8 cellular contexts compared by ENCODE assay signal in genomic region chr11:10654211-10655150, GRCh38. TPM values are rescaled to one million over a fixed set of nuclear protein-coding genes. Genes with fewer than 3 reads are reported as not detected.
DNase-seq lines count a peak whose midpoint lies in the region; ATAC-seq and TF ChIP-seq lines count a peak whose summit lies in the region.

No MANE protein-coding gene starts in this region.

- H3K27ac Mint-ChIP-seq in activated T-cell treated with anti-CD3 and anti-CD28 coated beads, Interleukin-2, amount 50 U/mL, for 72 hours = no peak overlapping the region

- peak; percentile 36 for ATAC-seq in HCT116
- ATAC-seq in activated T-cell treated with anti-CD3 and anti-CD28 coated beads, Interleukin-2, amount 50 U/mL, for 72 hours (replicated peaks in 1 of 2) = peak; percentile 74 to 75
- no peak for ATAC-seq in HG03108 (IDR thresholded peaks at IDR 0.05; ENCODE audit: unreplicated experiment)

- H3K9me3 ChIP-seq in HCT116 (ENCODE audit: control insufficient read depth in 1 of 2, insufficient read depth in 1 of 2, low read depth in 1 of 2, low read length in 2 of 2) (no peaks in the 10 kb centered on the region), trophoblast cell (ENCODE audit: insufficient read depth, low read depth, low read length) (no peaks in the 10 kb centered on the region)

- no peak overlapping the region for H2AK5ac ChIP-seq in trophoblast cell (ENCODE audit: low read length)

- H3K79me2 ChIP-seq in HCT116 (ENCODE audit: insufficient read depth, low read length) = no peaks in the 10 kb centered on the region
- no peaks in the 10 kb centered on the region for H3K79me2 ChIP-seq in trophoblast cell (ENCODE audit: control insufficient read depth, insufficient read depth, low read length, poor library complexity)

- H3K36me3 ChIP-seq in HCT116 (ENCODE audit: control insufficient read depth in 1 of 2, insufficient read depth in 2 of 2, low read length in 2 of 2) (no peaks in the 10 kb centered on the region), trophoblast cell (ENCODE audit: control insufficient read depth in 1 of 2, insufficient read depth in 2 of 2, low read length in 2 of 2) (no peaks in the 10 kb centered on the region)

- H2AFZ ChIP-seq in HCT116 (ENCODE audit: low read depth, low read length, poor library complexity, severe bottlenecking) (no peak overlapping the region), trophoblast cell (ENCODE audit: insufficient read depth, low read length, poor library complexity) (no peak overlapping the region)

- peak overlapping the region in 1 of 2 experiments; percentile 3; a peak in 1 of 4 replicates for H3K4me3 ChIP-seq in HCT116 (replicated peaks in 1 of 2; ENCODE audit: low read depth in 1 of 2, low read length in 2 of 2)
- no peak overlapping the region for H3K4me3 ChIP-seq in trophoblast cell (ENCODE audit: low read depth, low read length)

- peak in 2 of 3 experiments; percentile 72 to 86; a peak in 4 of 6 replicates for TF ChIP-seq CTCF in HCT116 (IDR thresholded peaks at IDR 0.05 in 2 of 3, conservative IDR thresholded peaks at IDR 0.05 in 1 of 3; ENCODE audit: borderline replicate concordance in 1 of 3, insufficient read depth in 1 of 3, low read depth in 2 of 3, low read length in 2 of 3)

- no peak overlapping the region for H2BK5ac ChIP-seq in trophoblast cell (ENCODE audit: low read depth, low read length, poor library complexity)

- H3K4me2 ChIP-seq in HCT116 (ENCODE audit: low read length) (peak overlapping the region; percentile 51), trophoblast cell (ENCODE audit: low read length) (no peak overlapping the region)

- H3K9me3 Mint-ChIP-seq in activated T-cell treated with anti-CD3 and anti-CD28 coated beads, Interleukin-2, amount 50 U/mL, for 72 hours = no peaks in the 10 kb centered on the region

- intact Hi-C loops in HCT116 (cut with micrococcal nuclease) = loop anchor here (1.0 to 5.0 kb wide), 2 partner anchors 112 to 140 kb away; partner anchors contain the start of gene RNF141

- no peak overlapping the region for H2BK120ac ChIP-seq in trophoblast cell (ENCODE audit: insufficient read depth, low read length, poor library complexity)

- H3K4ac ChIP-seq in trophoblast cell (ENCODE audit: low read depth, low read length) = no peak overlapping the region

- H3K9ac ChIP-seq in HCT116 (ENCODE audit: low read length) = peak overlapping the region; percentile 54
- no peak overlapping the region for H3K9ac ChIP-seq in trophoblast cell (ENCODE audit: low read length)

- TF ChIP-seq RAD21 in HCT116 (IDR thresholded peaks at IDR 0.05; ENCODE audit: low read depth) = no peak

- CTCF ChIA-PET in HCT116 (lab: Charles Lee) = interaction anchor here (0.8 to 3.5 kb wide), 15 partner anchors 11 to 288 kb away, joined by 3 to 23 read pairs (median 6); partner anchors contain the start of gene RNF141

- H3K4me1 ChIP-seq in HCT116 (ENCODE audit: control insufficient read depth in 1 of 2, insufficient read depth in 2 of 2, low read length in 2 of 2) (peaks cover 98 to 100% of the 10 kb centered on the region in 2 experiments), trophoblast cell (ENCODE audit: control insufficient read depth in 1 of 2, insufficient read depth in 2 of 2, low read length in 2 of 2) (peaks cover 18 to 25% of the 10 kb centered on the region in 2 experiments)

- peaks cover 21% of the 10 kb centered on the region for H3K4me1 Mint-ChIP-seq in activated T-cell treated with anti-CD3 and anti-CD28 coated beads, Interleukin-2, amount 50 U/mL, for 72 hours (ENCODE audit: low read depth)

- RAD21 ChIA-PET in HCT116 (lab: Charles Lee; ENCODE audit: low non-redundant PET in 1 of 2, low total read pairs in 2 of 2, uncharacterized antibody in 2 of 2, unreplicated experiment in 2 of 2) = interaction anchor here (1.1 to 2.0 kb wide), 3 partner anchors 30 to 248 kb away, joined by 3 to 5 read pairs (median 5); no protein-coding TSS in a partner anchor

- H4K8ac ChIP-seq in trophoblast cell (ENCODE audit: low read depth, low read length) = no peak overlapping the region

- POLR2A ChIA-PET in HCT116 (lab: Charles Lee) = interaction anchor here (0.9 to 1.6 kb wide), 4 partner anchors 12 to 200 kb away, joined by 3 to 5 read pairs (median 4); partner anchors contain the start of gene RNF141

- H3K27me3 Mint-ChIP-seq in activated T-cell treated with anti-CD3 and anti-CD28 coated beads, Interleukin-2, amount 50 U/mL, for 72 hours (ENCODE audit: low read depth) = no peaks in the 10 kb centered on the region

- H3K27ac ChIP-seq in HCT116 (ENCODE audit: low read depth, low read length) (peak overlapping the region; percentile 100), trophoblast cell (ENCODE audit: low read depth, low read length) (no peak overlapping the region)

- no TSS peak for BruUV-seq in HCT116 (replicated peaks; lab: Mats Ljungman, UMichigan)

- no peak overlapping the region for H3K14ac ChIP-seq in trophoblast cell (ENCODE audit: low read length)

- no peak overlapping the region for H4K91ac ChIP-seq in trophoblast cell (ENCODE audit: low read depth, low read length)

- TF ChIP-seq POLR2A in HCT116 (IDR thresholded peaks at IDR 0.05; ENCODE audit: borderline replicate concordance, extremely low read depth, insufficient read depth, insufficient read length) = no peak

- no peaks in the 10 kb centered on the region for H3K36me3 Mint-ChIP-seq in activated T-cell treated with anti-CD3 and anti-CD28 coated beads, Interleukin-2, amount 50 U/mL, for 72 hours (ENCODE audit: insufficient read depth in 2 of 2)

- H3K27me3 ChIP-seq in HCT116 (ENCODE audit: insufficient read depth, low read length) (no peaks in the 10 kb centered on the region), trophoblast cell (ENCODE audit: insufficient read depth, low read length) (no peaks in the 10 kb centered on the region)

- no peak overlapping the region for H4K12ac ChIP-seq in trophoblast cell (ENCODE audit: low read depth, low read length)

- no peak overlapping the region for H3K23ac ChIP-seq in trophoblast cell (ENCODE audit: low read length)

- H3K9me2 ChIP-seq in HCT116 (ENCODE audit: insufficient read depth) = no peaks in the 10 kb centered on the region

- peak overlapping the region; percentile 1 for H3K18ac ChIP-seq in trophoblast cell (ENCODE audit: low read length)

- no peak overlapping the region for H2BK12ac ChIP-seq in trophoblast cell (ENCODE audit: low read length)

- DNase-seq in SHP77 treated with DMSO at 0.1 percent for 48 hours (lab: John Stamatoyannopoulos, UW) = peak; percentile 1
- no peak for DNase-seq in SHP77 (lab: John Stamatoyannopoulos, UW)
- DNase-seq in HCT116 (ENCODE audit: low read depth, low spot score) = peak; percentile 55
- DNase-seq in NCI-H460 (ENCODE audit: extremely low read depth, low read depth) = peak; percentile 45
- peak; percentile 21 to 58 for DNase-seq in activated T-cell treated with anti-CD3 and anti-CD28 coated beads, Interleukin-2, amount 50 U/mL, for 72 hours
- DNase-seq in globus pallidus (ENCODE audit: low spot score) = peak; percentile 70
- peak; percentile 37 to 77 for DNase-seq in trophoblast cell

- H3K4me3 Mint-ChIP-seq in activated T-cell treated with anti-CD3 and anti-CD28 coated beads, Interleukin-2, amount 50 U/mL, for 72 hours = no peak overlapping the region

- peaks cover 20% of the 10 kb centered on the region for H3K79me1 ChIP-seq in trophoblast cell (ENCODE audit: low read length)

- WGBS in trophoblast cell (ENCODE audit: extremely low coverage, insufficient coverage, insufficient read length) = no CpG with 5 or more reads among the region's 3 CpGs

- H4K20me1 ChIP-seq in HCT116 (ENCODE audit: insufficient read depth) = no peaks in the 10 kb centered on the region

TF ChIP-seq in HCT116, 20 proteins besides CTCF, POLR2A, EP300 and RAD21:
- TF ChIP-seq SRF (IDR thresholded peaks at IDR 0.05; ENCODE audit: low read depth) (no peak), YY1 (IDR thresholded peaks at IDR 0.05; ENCODE audit: extremely low read depth, insufficient replicate concordance, low read depth, low read length) (peak; percentile 83)

RNA-seq across cellular contexts. Expression of gene IRAG1, which starts 39.1 kb away (rescaled TPM):
- 3.7 TPM for total RNA-seq in HCT116 (2021; ENCODE audit: unreplicated experiment)
- 2.0 and 2.3 TPM in 2 replicates for polyA plus RNA-seq in HCT116 (2012)
- total RNA-seq in NCI-H460 (2014; rRNA removed; shearing (Covaris generic)) = not detected in 2 replicates
- not detected in 2 replicates for polyA plus RNA-seq in NCI-H460 (2014; cell fraction: nucleus; rRNA removed)
- total RNA-seq in activated T-cell treated with anti-CD3 and anti-CD28 coated beads, Interleukin-2, amount 50 U/mL, for 72 hours = under 1 TPM in 1 of 2 donors, not detected in 1; 0.09 TPM
- 1.5 and 1.9 TPM in 2 replicates for polyA plus RNA-seq in trophoblast cell (2013)

Comparison
In these comparisons a context has a peak if more than half of its experiments do, and no peak if none do; other contexts are left out.
1. DNase-seq: peak in SHP77 treated with DMSO at 0.1 percent for 48 hours (single experiment), HCT116 (single experiment), NCI-H460 (single experiment), activated T-cell treated with anti-CD3 and anti-CD28 coated beads, Interleukin-2, amount 50 U/mL, for 72 hours (2 of 2), globus pallidus (single experiment) and trophoblast cell (2 of 2); none in SHP77 (0 of 2).